In genomic region chr20:31917962-31918412, GRCh38 we compare ENCODE assay signal across 6 cellular contexts. TPM values are rescaled to one million over a fixed set of nuclear protein-coding genes. Genes with fewer than 3 reads are reported as not detected.
"Had no signal": no experiment of that assay in that cellular context is flagged by ENCODE, and none has a peak within 500 bp of the region (broad histone marks: within the 10 kb centered on the region; RNA-seq: fewer than 3 reads in every experiment).

No MANE protein-coding gene starts in this region.

RNA-seq across cellular contexts. Expression of gene TTLL9, which starts 47.6 kb away (rescaled TPM):
- total RNA-seq: activated naive CD4-positive, alpha-beta T cell treated with anti-CD3 and anti-CD28 coated beads for 36 hours; activated T-cell treated with anti-CD3 and anti-CD28 coated beads, Interleukin-2, amount 50 U/mL, for 4 hours; epithelial cell of proximal tubule; left lobe of liver had no signal

RNA-seq across cellular contexts. Expression of gene DUSP15, which starts 47.7 kb away (rescaled TPM):
- total RNA-seq: activated naive CD4-positive, alpha-beta T cell treated with anti-CD3 and anti-CD28 coated beads for 36 hours; activated T-cell treated with anti-CD3 and anti-CD28 coated beads, Interleukin-2, amount 50 U/mL, for 4 hours; epithelial cell of proximal tubule; T-cell had no signal

RNA-seq across cellular contexts. Expression of gene XKR7, which starts 50.0 kb away (rescaled TPM):
- total RNA-seq: activated T-cell treated with anti-CD3 and anti-CD28 coated beads, Interleukin-2, amount 50 U/mL, for 4 hours; left lobe of liver; omental fat pad; T-cell had no signal
